ENCODE assay signal across 9 cellular contexts in the genomic region with DNA sequence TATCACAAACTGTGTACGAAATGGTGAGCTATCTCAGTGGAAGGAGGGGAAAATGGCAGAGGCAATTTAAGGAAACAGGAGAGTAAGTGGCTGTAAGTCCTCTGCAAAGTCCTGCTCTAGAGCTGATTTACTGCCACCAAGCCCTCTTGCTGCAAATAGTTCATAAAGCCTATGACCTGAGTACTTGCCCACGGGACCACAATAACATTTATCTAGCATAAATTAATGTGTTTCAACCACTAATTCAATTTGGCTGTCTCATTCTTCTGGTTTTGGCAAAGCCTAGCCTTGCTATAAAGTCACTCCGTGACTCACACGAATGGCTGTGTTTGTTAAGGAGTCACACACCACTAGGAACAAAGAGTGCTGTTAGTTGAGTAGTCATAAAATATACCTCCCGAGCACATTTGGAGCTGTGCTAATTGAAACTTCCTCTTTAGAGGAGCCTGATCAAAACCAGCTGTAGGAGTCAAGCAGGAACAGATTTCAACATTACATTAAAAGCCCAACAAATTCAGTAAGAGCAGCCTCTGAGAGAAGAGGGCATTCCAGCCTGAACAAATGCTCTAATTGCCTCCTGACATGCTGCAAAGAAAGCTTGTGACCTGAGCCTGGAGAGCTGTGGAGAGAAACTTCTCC.
DNase-seq lines count a peak whose midpoint lies in the region; ATAC-seq, FAIRE-seq and TF ChIP-seq lines count a peak whose summit lies in the region.
"Had no signal": no experiment of that assay in that cellular context is flagged by ENCODE, and none has a peak within 500 bp of the region (broad histone marks: within the 10 kb centered on the region; RNA-seq: fewer than 3 reads in every experiment).

No MANE protein-coding gene starts in this region.

- no peaks in the 10 kb centered on the region for H3K36me3 ChIP-seq in esophagus muscularis mucosa

- no peak overlapping the region for H3K4me3 ChIP-seq in AG10803 (ENCODE audit: low read length)
- peak overlapping the region in 3 of 4 donors; percentile 22 to 45 (median 25) for H3K4me3 ChIP-seq in esophagus muscularis mucosa

- POLR2A ChIA-PET in activated CD4-positive, alpha-beta T cell treated with anti-CD3 and anti-CD28 coated beads, Interleukin-2, amount 10 ng/mL, durations not matched to agents 7 days and 5 days (lab: Charles Lee), result no interaction called here

- H3K27me3 ChIP-seq in esophagus muscularis mucosa, result no peaks in the 10 kb centered on the region

- TF ChIP-seq CTCF in AG10803 (conservative IDR thresholded peaks at IDR 0.05; ENCODE audit: low read length) (no peak), esophagus muscularis mucosa (IDR thresholded peaks at IDR 0.05) (no peak), nephron (IDR thresholded peaks at IDR 0.05; ENCODE audit: unreplicated experiment in 3 of 3) (no peak)

- peak overlapping the region; percentile 83 to 87 (median 86) for H3K27ac ChIP-seq in esophagus muscularis mucosa (replicated peaks in 1 of 4)

- peaks cover 16 to 49% (median 41%) of the 10 kb centered on the region in 4 donors for H3K4me1 ChIP-seq in esophagus muscularis mucosa

- H3K27ac Mint-ChIP-seq in nephron, result peak overlapping the region; percentile 82 to 94 (median 85)
- no peak overlapping the region for H3K27ac Mint-ChIP-seq in activated CD4-positive, alpha-beta T cell treated with anti-CD3 and anti-CD28 coated beads, Interleukin-2, amount 10 ng/mL, durations not matched to agents 7 days and 5 days

- H3K27me3 Mint-ChIP-seq in nephron (ENCODE audit: low read depth), result peaks cover 8% of the 10 kb centered on the region
- H3K27me3 Mint-ChIP-seq in activated CD4-positive, alpha-beta T cell treated with anti-CD3 and anti-CD28 coated beads, Interleukin-2, amount 10 ng/mL, durations not matched to agents 7 days and 5 days, result no peaks in the 10 kb centered on the region

- H3K36me3 Mint-ChIP-seq in nephron (ENCODE audit: low read depth), result no peaks in the 10 kb centered on the region
- H3K36me3 Mint-ChIP-seq in activated CD4-positive, alpha-beta T cell treated with anti-CD3 and anti-CD28 coated beads, Interleukin-2, amount 10 ng/mL, durations not matched to agents 7 days and 5 days (ENCODE audit: low read depth), result no peaks in the 10 kb centered on the region

- DNase-seq in AG10803 (ENCODE audit: low read depth), result peak; percentile 99
- peak; percentile 7 for DNase-seq in HuH-7 (ENCODE audit: low spot score)
- DNase-seq in RCC 7860 (ENCODE audit: low spot score), result peak; percentile 96
- no peak for DNase-seq in esophagus muscularis mucosa (ENCODE audit: extremely low spot score)
- DNase-seq in AML-193 (lab: John Stamatoyannopoulos, UW), result no peak
- no peak for DNase-seq in activated CD4-positive, alpha-beta T cell treated with anti-CD3 and anti-CD28 coated beads, Interleukin-2, amount 10 ng/mL, durations not matched to agents 7 days and 5 days

- peak; percentile 99 for FAIRE-seq in RCC 7860 (lab: Jason Lieb, UNC)
- FAIRE-seq: frontal cortex had no signal

- WGBS in esophagus muscularis mucosa, result 6% methylated on average over 5 of the region's 5 CpGs

- peaks cover 4% of the 10 kb centered on the region for H3K9me3 Mint-ChIP-seq in nephron
- H3K9me3 Mint-ChIP-seq in activated CD4-positive, alpha-beta T cell treated with anti-CD3 and anti-CD28 coated beads, Interleukin-2, amount 10 ng/mL, durations not matched to agents 7 days and 5 days, result peaks cover 11% of the 10 kb centered on the region

- peak overlapping the region; percentile 3 to 10 (median 10) for H3K4me3 Mint-ChIP-seq in nephron
- no peak overlapping the region for H3K4me3 Mint-ChIP-seq in activated CD4-positive, alpha-beta T cell treated with anti-CD3 and anti-CD28 coated beads, Interleukin-2, amount 10 ng/mL, durations not matched to agents 7 days and 5 days

- CTCF ChIA-PET in activated CD4-positive, alpha-beta T cell treated with anti-CD3 and anti-CD28 coated beads, Interleukin-2, amount 10 ng/mL, durations not matched to agents 7 days and 5 days (lab: Charles Lee), result no interaction called here

- no peaks in the 10 kb centered on the region for H3K9me3 ChIP-seq in esophagus muscularis mucosa

- ATAC-seq in GM19397 (IDR thresholded peaks at IDR 0.05; ENCODE audit: unreplicated experiment), result no peak

- H3K4me1 Mint-ChIP-seq in nephron, result peaks cover 66% of the 10 kb centered on the region
- no peaks in the 10 kb centered on the region for H3K4me1 Mint-ChIP-seq in activated CD4-positive, alpha-beta T cell treated with anti-CD3 and anti-CD28 coated beads, Interleukin-2, amount 10 ng/mL, durations not matched to agents 7 days and 5 days

- intact Hi-C loops in esophagus muscularis mucosa (cut with DNase I), result loop anchor here (2.0 to 10.0 kb wide), 3 partner anchors 72 to 740 kb away; partner anchors contain the start of gene ZNF608

- no peak for TF ChIP-seq POLR2A in esophagus muscularis mucosa (IDR thresholded peaks at IDR 0.05; ENCODE audit: low read depth)

- TF ChIP-seq EP300 in esophagus muscularis mucosa (IDR thresholded peaks at IDR 0.05), result peak; percentile 18

Comparison
In these comparisons a context has a peak if more than half of its experiments do, and no peak if none do; other contexts are left out.
1. DNase-seq: peak in AG10803 (single experiment), HuH-7 (single experiment) and RCC 7860 (single experiment); none in esophagus muscularis mucosa (single experiment), AML-193 (0 of 2) and activated CD4-positive, alpha-beta T cell treated with anti-CD3 and anti-CD28 coated beads, Interleukin-2, amount 10 ng/mL, durations not matched to agents 7 days and 5 days (single experiment).